30 cellular contexts compared by ENCODE assay signal in genomic region chr16:17199135-17199534, GRCh38.
"Had no signal": no experiment of that assay in that cellular context is flagged by ENCODE, and none has a peak within 500 bp of the region (broad histone marks: within the 10 kb centered on the region; RNA-seq: fewer than 3 reads in every experiment).

No MANE protein-coding gene starts in this region.

- H3K79me2 ChIP-seq: parathyroid adenoma had no signal

- H3K9me3 ChIP-seq: ovary, psoas muscle, spleen, stomach, thoracic aorta, thyroid gland, tibial nerve, upper lobe of left lung, vagina had no signal

- H3K4me3 Mint-ChIP-seq: naive thymus-derived CD8-positive, alpha-beta T cell; natural killer cell treated with Interleukin-12 subunit alpha and Interleukin-12 subunit beta and Interleukin-15 and Interleukin-18, amount 100 ng/mL, for 72 hours; neural progenitor cell; stimulated activated memory B cell treated with anti-CD40 and anti-IgM and Interleukin-4, amounts not matched to agents 10 μg/mL and 1 μg/mL and 100 μg/mL, for 72 hours; stimulated activated naive CD8-positive, alpha-beta T cell treated with anti-CD3 and anti-CD28 coated beads, Interleukin-15, Interleukin-2, amounts not matched to agents 100 ng/mL and 50 ng/mL, for 24 hours had no signal

- H3K4me3 ChIP-seq: neural progenitor cell, ovary, psoas muscle, skin epidermis, smooth muscle cell, spleen, stomach, thoracic aorta, thyroid gland, tibial nerve, upper lobe of left lung, vagina had no signal

- DNase-seq: naive thymus-derived CD8-positive, alpha-beta T cell; occipital lobe; ovary; posterior cingulate gyrus; psoas muscle; right cardiac atrium; spleen; stimulated activated CD4-positive, alpha-beta T cell treated with anti-CD3 and anti-CD28 coated beads, Interleukin-12 subunit alpha, Interleukin-12 subunit beta, amount 100 ng/mL, for 4 hours; stimulated activated CD4-positive, alpha-beta T cell treated with anti-CD3 and anti-CD28 coated beads, Interleukin-1b, Interleukin-23, amount 100 ng/mL, for 48 hours; stimulated activated CD4-positive, alpha-beta T cell treated with anti-CD3 and anti-CD28 coated beads, Interleukin-4, amount 100 ng/mL, for 1 hour; stimulated activated CD4-positive, alpha-beta T cell treated with anti-CD3 and anti-CD28 coated beads, Interleukin-4, amount 100 ng/mL, for 4 hours; stimulated activated CD8-positive, alpha-beta memory T cell treated with anti-CD3 and anti-CD28 coated beads, Interleukin-4, amount 100 ng/mL, for 48 hours; stimulated activated naive CD4-positive, alpha-beta T cell treated with Interleukin-2 at 50 U/mL for 16 hours; stomach; thyroid gland; trophoblast cell; upper lobe of left lung had no signal

- FAIRE-seq: urothelium cell line had no signal

- H3K27me3 ChIP-seq: neural progenitor cell, ovary, spleen, stomach, thyroid gland, tibial nerve, upper lobe of left lung, vagina had no signal

- H2AFZ ChIP-seq: neural progenitor cell, parathyroid adenoma had no signal

- H3K27me3 Mint-ChIP-seq: naive thymus-derived CD8-positive, alpha-beta T cell; natural killer cell treated with Interleukin-12 subunit alpha and Interleukin-12 subunit beta and Interleukin-15 and Interleukin-18, amount 100 ng/mL, for 72 hours; progenitor cell of endocrine pancreas; stimulated activated memory B cell treated with anti-CD40 and anti-IgM and Interleukin-4, amounts not matched to agents 10 μg/mL and 1 μg/mL and 100 μg/mL, for 72 hours; stimulated activated naive CD8-positive, alpha-beta T cell treated with anti-CD3 and anti-CD28 coated beads, Interleukin-15, Interleukin-2, amounts not matched to agents 100 ng/mL and 50 ng/mL, for 24 hours had no signal

- H3K4me1 ChIP-seq: parathyroid adenoma, psoas muscle, stomach, thyroid gland, tibial nerve, vagina had no signal

- H3K27ac ChIP-seq: neural progenitor cell, ovary, parathyroid adenoma, psoas muscle, skin epidermis, spleen, stomach, thoracic aorta, thyroid gland, tibial nerve, upper lobe of left lung, vagina had no signal

- ATAC-seq: naive thymus-derived CD8-positive, alpha-beta T cell; natural killer cell treated with Interleukin-12 subunit alpha and Interleukin-12 subunit beta and Interleukin-15 and Interleukin-18, amount 100 ng/mL, for 72 hours; psoas muscle; right cardiac atrium; sciatic nerve; stimulated activated memory B cell treated with anti-CD40 and anti-IgM and Interleukin-4, amounts not matched to agents 10 μg/mL and 1 μg/mL and 100 μg/mL, for 72 hours had no signal

- H3K27ac Mint-ChIP-seq: naive thymus-derived CD8-positive, alpha-beta T cell; natural killer cell treated with Interleukin-12 subunit alpha and Interleukin-12 subunit beta and Interleukin-15 and Interleukin-18, amount 100 ng/mL, for 72 hours; neural progenitor cell; progenitor cell of endocrine pancreas; stimulated activated memory B cell treated with anti-CD40 and anti-IgM and Interleukin-4, amounts not matched to agents 10 μg/mL and 1 μg/mL and 100 μg/mL, for 72 hours; stimulated activated naive CD8-positive, alpha-beta T cell treated with anti-CD3 and anti-CD28 coated beads, Interleukin-15, Interleukin-2, amounts not matched to agents 100 ng/mL and 50 ng/mL, for 24 hours had no signal

- H3K9me3 Mint-ChIP-seq: naive thymus-derived CD8-positive, alpha-beta T cell; natural killer cell treated with Interleukin-12 subunit alpha and Interleukin-12 subunit beta and Interleukin-15 and Interleukin-18, amount 100 ng/mL, for 72 hours; neural progenitor cell; stimulated activated naive CD8-positive, alpha-beta T cell treated with anti-CD3 and anti-CD28 coated beads, Interleukin-15, Interleukin-2, amounts not matched to agents 100 ng/mL and 50 ng/mL, for 24 hours had no signal

- H3K36me3 ChIP-seq: neural progenitor cell, ovary had no signal

- H3K4me2 ChIP-seq: neural progenitor cell, smooth muscle cell had no signal

- H3K9ac ChIP-seq: neural progenitor cell, parathyroid adenoma had no signal
